8 cellular contexts compared by ENCODE assay signal in genomic region chr7:151310578-151310977, GRCh38. TPM values are rescaled to one million over a fixed set of nuclear protein-coding genes. Genes with fewer than 3 reads are reported as not detected.
DNase-seq lines count a peak whose midpoint lies in the region; ATAC-seq and TF ChIP-seq lines count a peak whose summit lies in the region.

No MANE protein-coding gene starts in this region.

- H3K4me1 ChIP-seq in adrenal gland (replicated peaks in 1 of 2) (peaks cover 0 to 14% of the 10 kb centered on the region in 2 donors), right lobe of liver (no peaks in the 10 kb centered on the region), tibial artery (peaks cover 0 to 18% (median 13%) of the 10 kb centered on the region in 4 donors)

- 47 to 61% (median 52%) methylated on average over 3 to 4 of the region's 4 CpGs for WGBS in adrenal gland, 4 donors
- 17% methylated on average over 3 of the region's 4 CpGs for WGBS in right lobe of liver (ENCODE audit: insufficient coverage, low coverage, low lambda C conversion rate, missing lambda C conversion rate)

- H3K9me3 ChIP-seq in adrenal gland (replicated peaks in 1 of 3) (no peaks in the 10 kb centered on the region), right lobe of liver (peaks cover 0 to 3% (median 0%) of the 10 kb centered on the region in 4 donors), tibial artery (peaks cover 0 to 3% (median 0%) of the 10 kb centered on the region in 3 donors)

- H3K27ac ChIP-seq in adrenal gland (no peak overlapping the region), right lobe of liver (no peak overlapping the region), tibial artery (no peak overlapping the region)

- H3K27me3 ChIP-seq in adrenal gland = no peaks in the 10 kb centered on the region
- H3K27me3 ChIP-seq in right lobe of liver = no peaks in the 10 kb centered on the region
- H3K27me3 ChIP-seq in tibial artery = peaks cover 0 to 18% of the 10 kb centered on the region in 2 donors

- peak; percentile 11 to 48 (median 34) for TF ChIP-seq CTCF in adrenal gland (IDR thresholded peaks at IDR 0.05)
- peak; percentile 23 to 44 (median 42) for TF ChIP-seq CTCF in right lobe of liver (IDR thresholded peaks at IDR 0.05)
- TF ChIP-seq CTCF in tibial artery (IDR thresholded peaks at IDR 0.05) = peak in 1 of 2 experiments; percentile 29

- TF ChIP-seq POLR2A in adrenal gland (IDR thresholded peaks at IDR 0.05) = no peak
- TF ChIP-seq POLR2A in right lobe of liver (IDR thresholded peaks at IDR 0.05) = no peak

- ATAC-seq in right lobe of liver = peak in 3 of 4 donors; percentile 30 to 45 (median 41)

- no peak overlapping the region for H3K4me3 ChIP-seq in adrenal gland
- H3K4me3 ChIP-seq in right lobe of liver = no peak overlapping the region
- no peak overlapping the region for H3K4me3 ChIP-seq in tibial artery

- H3K36me3 ChIP-seq in adrenal gland (replicated peaks in 1 of 2) (no peaks in the 10 kb centered on the region), right lobe of liver (no peaks in the 10 kb centered on the region), tibial artery (no peaks in the 10 kb centered on the region)

- peak; percentile 31 for DNase-seq in EH (ENCODE audit: low read depth)
- peak; percentile 38 to 68 for DNase-seq in Kasumi-1 (lab: John Stamatoyannopoulos, UW)
- DNase-seq in adrenal gland = peak in 1 of 7 donors; percentile 45
- peak in 1 of 3 donors; percentile 10 for DNase-seq in right lobe of liver
- DNase-seq in ureter (ENCODE audit: low spot score) = no peak
- no peak for DNase-seq in iPS-NIHi7 (ENCODE audit: extremely low spot score)
- no peak for DNase-seq in tibial artery
- no peak for DNase-seq in NK-92 treated with Interleukin-12 subunit alpha and Interleukin-12 subunit beta, amount 100 ng/mL, for 24 hours (lab: John Stamatoyannopoulos, UW)

- intact Hi-C loops in adrenal gland (cut with DNase I) (loop anchor here in 1 of 2 donors (5.0 kb wide), 1 partner anchor 42 kb away; no protein-coding TSS in a partner anchor), right lobe of liver (cut with DNase I) (no loop called here), tibial artery (cut with DNase I; ENCODE audit: low total_unique reads) (loop anchor here (5.0 kb wide), 1 partner anchor 37 kb away; no protein-coding TSS in a partner anchor)

RNA-seq across cellular contexts. Expression of gene NUB1, which starts 31.0 kb away (rescaled TPM):
- 10 to 100 TPM; 33.3 to 68.7 (median 48.6) TPM for total RNA-seq in adrenal gland
- 100 to 1,000 TPM in 1 of 3 donors, 10 to 100 TPM in 2; 22.5 to 127 (median 38.0) TPM for polyA plus RNA-seq in adrenal gland
- 10 to 100 TPM; 21.1 to 31.3 (median 26.2) TPM for total RNA-seq in right lobe of liver
- 56.4 TPM for total RNA-seq in ureter

Comparison
In these comparisons a context has a peak if more than half of its experiments do, and no peak if none do; other contexts are left out.
1. DNase-seq: peak in EH (single experiment) and Kasumi-1 (2 of 2); none in ureter (single experiment), iPS-NIHi7 (single experiment), tibial artery (0 of 2) and NK-92 treated with Interleukin-12 subunit alpha and Interleukin-12 subunit beta, amount 100 ng/mL, for 24 hours (single experiment).